ENCODE assay signal across 14 cellular contexts in the genomic region with DNA sequence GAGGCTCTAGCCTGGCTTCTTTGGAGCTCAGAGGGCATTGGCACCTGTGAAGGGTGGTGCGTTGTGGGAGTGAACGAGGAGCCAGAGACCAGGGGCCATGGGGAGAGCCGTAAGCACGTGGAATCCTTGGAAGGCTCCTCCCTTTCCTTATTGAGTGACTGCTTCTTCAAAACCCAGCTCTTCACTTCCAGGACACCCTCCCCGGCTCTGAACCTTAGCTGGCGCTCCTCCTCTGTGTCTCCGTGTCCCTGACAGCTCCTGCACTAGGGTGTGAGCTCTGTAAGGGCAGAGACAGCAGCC. TPM values are rescaled to one million over a fixed set of nuclear protein-coding genes. Genes with fewer than 3 reads are reported as not detected.
DNase-seq lines count a peak whose midpoint lies in the region; ATAC-seq, FAIRE-seq and TF ChIP-seq lines count a peak whose summit lies in the region.
"Had no signal": no experiment of that assay in that cellular context is flagged by ENCODE, and none has a peak within 500 bp of the region (broad histone marks: within the 10 kb centered on the region; RNA-seq: fewer than 3 reads in every experiment).

No MANE protein-coding gene starts in this region.

- no peaks in the 10 kb centered on the region for H3K27me3 Mint-ChIP-seq in CD4-positive, alpha-beta T cell
- H3K27me3 Mint-ChIP-seq in stimulated activated naive B cell treated with anti-CD40 and anti-IgM and Interleukin-4, amounts not matched to agents 10 μg/mL and 1 μg/mL and 100 μg/mL, for 72 hours, result no peaks in the 10 kb centered on the region
- H3K27me3 Mint-ChIP-seq: stimulated activated memory B cell treated with anti-CD40 and anti-IgM and Interleukin-4, amounts not matched to agents 10 μg/mL and 1 μg/mL and 100 μg/mL, for 72 hours had no signal

- H3K4me2 ChIP-seq in OCI-LY7 (ENCODE audit: low read length), result no peak overlapping the region
- H3K4me2 ChIP-seq: smooth muscle cell had no signal

- H3K4me3 Mint-ChIP-seq in CD4-positive, alpha-beta T cell, result no peak overlapping the region
- no peak overlapping the region for H3K4me3 Mint-ChIP-seq in stimulated activated naive B cell treated with anti-CD40 and anti-IgM and Interleukin-4, amounts not matched to agents 10 μg/mL and 1 μg/mL and 100 μg/mL, for 72 hours
- H3K4me3 Mint-ChIP-seq: activated T-cell treated with anti-CD3 and anti-CD28 coated beads, Interleukin-2, amount 50 U/mL, for 4 hours; stimulated activated memory B cell treated with anti-CD40 and anti-IgM and Interleukin-4, amounts not matched to agents 10 μg/mL and 1 μg/mL and 100 μg/mL, for 72 hours had no signal

- CTCF ChIA-PET in CD4-positive, alpha-beta T cell (lab: Charles Lee), result interaction anchor here (0.8 to 1.8 kb wide), 4 partner anchors 9 to 114 kb away, joined by 3 to 9 read pairs (median 4); no protein-coding TSS in a partner anchor
- CTCF ChIA-PET in OCI-LY7 (lab: Charles Lee; ENCODE audit: unreplicated experiment), result interaction anchor here (0.8 kb wide), 1 partner anchor 114 kb away, joined by 5 read pairs; no protein-coding TSS in a partner anchor

- no peaks in the 10 kb centered on the region for H4K20me1 ChIP-seq in OCI-LY7 (ENCODE audit: insufficient read depth, low read length)

- H3K9me3 Mint-ChIP-seq in CD4-positive, alpha-beta T cell, result no peaks in the 10 kb centered on the region
- no peaks in the 10 kb centered on the region for H3K9me3 Mint-ChIP-seq in stimulated activated naive B cell treated with anti-CD40 and anti-IgM and Interleukin-4, amounts not matched to agents 10 μg/mL and 1 μg/mL and 100 μg/mL, for 72 hours
- H3K9me3 Mint-ChIP-seq: activated T-cell treated with anti-CD3 and anti-CD28 coated beads, Interleukin-2, amount 50 U/mL, for 4 hours; stimulated activated memory B cell treated with anti-CD40 and anti-IgM and Interleukin-4, amounts not matched to agents 10 μg/mL and 1 μg/mL and 100 μg/mL, for 72 hours had no signal

- no peak overlapping the region for H3K27ac ChIP-seq in CD4-positive, alpha-beta T cell (ENCODE audit: low read depth, low read length)
- no peak overlapping the region for H3K27ac ChIP-seq in OCI-LY7 (ENCODE audit: low read depth, low read length, poor library complexity, severe bottlenecking)
- peak overlapping the region; percentile 49 to 87 for H3K27ac ChIP-seq in esophagus (ENCODE audit: low read depth in 2 of 2, low read length in 1 of 2)
- H3K27ac ChIP-seq: ovary had no signal

- H3K9me2 ChIP-seq in OCI-LY7 (ENCODE audit: insufficient read depth, low read length), result no peaks in the 10 kb centered on the region

- ATAC-seq in CD4-positive, alpha-beta T cell (ENCODE audit: poor library complexity), result no peak
- ATAC-seq in stimulated activated naive B cell treated with anti-CD40 and anti-IgM and Interleukin-4, amounts not matched to agents 10 μg/mL and 1 μg/mL and 100 μg/mL, for 72 hours (replicated peaks), result no peak
- ATAC-seq in HG03025 (IDR thresholded peaks at IDR 0.05; ENCODE audit: low FRiP score, unreplicated experiment), result no peak
- ATAC-seq: stimulated activated memory B cell treated with anti-CD40 and anti-IgM and Interleukin-4, amounts not matched to agents 10 μg/mL and 1 μg/mL and 100 μg/mL, for 72 hours had no signal

- H3K36me3 ChIP-seq in OCI-LY7 (ENCODE audit: insufficient read depth, low read length) (peaks cover 88% of the 10 kb centered on the region), esophagus (ENCODE audit: control insufficient read depth in 2 of 2, insufficient read depth in 2 of 2, low read length in 1 of 2) (peaks cover 9 to 44% of the 10 kb centered on the region in 2 donors)
- H3K36me3 ChIP-seq: ovary had no signal

- H3K9me3 ChIP-seq in CD4-positive, alpha-beta T cell (ENCODE audit: control insufficient read depth, low read length), result no peaks in the 10 kb centered on the region
- H3K9me3 ChIP-seq in OCI-LY7 (ENCODE audit: low read length) (no peaks in the 10 kb centered on the region), esophagus (ENCODE audit: control insufficient read depth in 2 of 2, insufficient read depth in 1 of 2, low read depth in 1 of 2, low read length in 1 of 2) (no peaks in the 10 kb centered on the region)
- H3K9me3 ChIP-seq: ovary had no signal

- H2AFZ ChIP-seq in OCI-LY7 (ENCODE audit: low read length), result no peak overlapping the region

- no peaks in the 10 kb centered on the region for H3K27me3 ChIP-seq in CD4-positive, alpha-beta T cell (ENCODE audit: control insufficient read depth, insufficient read depth, low read length)
- H3K27me3 ChIP-seq in esophagus (ENCODE audit: control insufficient read depth in 1 of 2, insufficient read depth in 2 of 2, low read length in 2 of 2), result no peaks in the 10 kb centered on the region
- H3K27me3 ChIP-seq: ovary had no signal

- H3K79me2 ChIP-seq in OCI-LY7 (ENCODE audit: insufficient read depth, low read depth, low read length), result no peaks in the 10 kb centered on the region

- no peak overlapping the region for H3K4me3 ChIP-seq in OCI-LY7 (ENCODE audit: low read depth, low read length, poor library complexity, severe bottlenecking)
- no peak overlapping the region for H3K4me3 ChIP-seq in esophagus (ENCODE audit: low read depth in 1 of 2, low read length in 2 of 2)
- H3K4me3 ChIP-seq: ovary, smooth muscle cell had no signal

- no peaks in the 10 kb centered on the region for H3K4me1 ChIP-seq in OCI-LY7 (ENCODE audit: insufficient read depth, low read length, poor library complexity, severe bottlenecking)
- H3K4me1 ChIP-seq in esophagus (ENCODE audit: control insufficient read depth in 2 of 2, insufficient read depth in 2 of 2, low read length in 1 of 2), result peaks cover 2 to 6% of the 10 kb centered on the region in 2 donors

- peaks cover 5% of the 10 kb centered on the region for H3K4me1 Mint-ChIP-seq in CD4-positive, alpha-beta T cell (ENCODE audit: low read depth)
- peaks cover 8 to 18% of the 10 kb centered on the region in 2 donors for H3K4me1 Mint-ChIP-seq in stimulated activated naive B cell treated with anti-CD40 and anti-IgM and Interleukin-4, amounts not matched to agents 10 μg/mL and 1 μg/mL and 100 μg/mL, for 72 hours
- H3K4me1 Mint-ChIP-seq: stimulated activated memory B cell treated with anti-CD40 and anti-IgM and Interleukin-4, amounts not matched to agents 10 μg/mL and 1 μg/mL and 100 μg/mL, for 72 hours had no signal

- POLR2A ChIA-PET in CD4-positive, alpha-beta T cell (lab: Charles Lee), result interaction anchor here (0.6 to 1.6 kb wide), 4 partner anchors 48 to 111 kb away, joined by 3 to 5 read pairs (median 4); partner anchors contain the start of gene TOB2
- POLR2A ChIA-PET in OCI-LY7 (lab: Charles Lee), result no interaction called here

- BruUV-seq in OCI-LY7 (replicated peaks; lab: Mats Ljungman, UMichigan), result no TSS peak

- peak; percentile 48 for TF ChIP-seq CTCF in CD4-positive, alpha-beta T cell (IDR thresholded peaks at IDR 0.05)
- TF ChIP-seq CTCF in OCI-LY7 (conservative IDR thresholded peaks at IDR 0.05; ENCODE audit: low read length), result peak; percentile 47; the same call in 1 of the 2 replicates

- intact Hi-C loops in CD4-positive, alpha-beta T cell (cut with DNase I, micrococcal nuclease), result no loop called here
- intact Hi-C loops in OCI-LY7 (cut with micrococcal nuclease; ENCODE audit: unreplicated experiment) (no loop called here), posterior vena cava (cut with DNase I) (loop anchor here in 1 of 2 donors (5.0 kb wide), 1 partner anchor 116 kb away; no protein-coding TSS in a partner anchor)

- peaks cover 33% of the 10 kb centered on the region for H3K36me3 Mint-ChIP-seq in CD4-positive, alpha-beta T cell (ENCODE audit: low read depth)
- H3K36me3 Mint-ChIP-seq in stimulated activated naive B cell treated with anti-CD40 and anti-IgM and Interleukin-4, amounts not matched to agents 10 μg/mL and 1 μg/mL and 100 μg/mL, for 72 hours, result peaks cover 42 to 48% of the 10 kb centered on the region in 2 donors

- DNase-seq in CD4-positive, alpha-beta T cell, result no peak
- no peak for DNase-seq in OCI-LY7 (ENCODE audit: low spot score)
- no peak for DNase-seq in stimulated activated naive B cell treated with anti-CD40 and anti-IgM and Interleukin-4, amounts not matched to agents 10 μg/mL and 1 μg/mL and 100 μg/mL, for 72 hours
- no peak for DNase-seq in urothelium cell line (ENCODE audit: low spot score)
- no peak for DNase-seq in NCI-H446 (lab: John Stamatoyannopoulos, UW)
- no peak for DNase-seq in posterior vena cava (ENCODE audit: low spot score)

- 57% methylated on average over 7 of the region's 7 CpGs for WGBS in esophagus, 2 donors

- no peak overlapping the region for H3K27ac Mint-ChIP-seq in CD4-positive, alpha-beta T cell
- H3K27ac Mint-ChIP-seq in stimulated activated naive B cell treated with anti-CD40 and anti-IgM and Interleukin-4, amounts not matched to agents 10 μg/mL and 1 μg/mL and 100 μg/mL, for 72 hours, result peak overlapping the region; percentile 69

- no peak for FAIRE-seq in urothelium cell line (lab: Jason Lieb, UNC)
- FAIRE-seq: kidney had no signal

RNA-seq across cellular contexts. Expression of gene POLR3H, which starts 26.3 kb away (rescaled TPM):
- 10 to 100 TPM; 13.4 to 17.3 TPM for total RNA-seq in CD4-positive, alpha-beta T cell
- 26.6 and 28.5 TPM in 2 replicates for total RNA-seq in OCI-LY7 (2014; rRNA removed; shearing (Covaris generic))
- total RNA-seq in OCI-LY7 (2022) (41.0 and 48.3 TPM in 2 replicates), posterior vena cava (10 to 100 TPM; 29.9 to 35.4 TPM)
- 10 to 100 TPM; 24.3 to 25.9 TPM for polyA plus RNA-seq in esophagus

RNA-seq across cellular contexts. Expression of gene CSDC2, which starts 42.8 kb away (rescaled TPM):
- total RNA-seq in CD4-positive, alpha-beta T cell, result not detected
- not detected in 2 replicates for total RNA-seq in OCI-LY7 (2014; rRNA removed; shearing (Covaris generic))
- total RNA-seq in OCI-LY7 (2022) (not detected in 2 replicates), posterior vena cava (10 to 100 TPM; 11.5 to 27.0 TPM)
- polyA plus RNA-seq in esophagus, result 1 to 10 TPM; 1.1 to 1.2 TPM
- total RNA-seq: mononuclear cell had no signal

RNA-seq across cellular contexts. Expression of gene ACO2, which starts 49.1 kb away (rescaled TPM):
- 10 to 100 TPM; 69.5 to 71.9 TPM for total RNA-seq in CD4-positive, alpha-beta T cell
- 61.5 and 69.0 TPM in 2 replicates for total RNA-seq in OCI-LY7 (2014; rRNA removed; shearing (Covaris generic))
- total RNA-seq in OCI-LY7 (2022) (102 and 107 TPM in 2 replicates), posterior vena cava (10 to 100 TPM; 61.4 to 63.8 TPM)
- 10 to 100 TPM; 22.6 to 59.7 TPM for polyA plus RNA-seq in esophagus

RNA-seq across cellular contexts. Expression of gene PHF5A, which starts 49.5 kb away (rescaled TPM):
- 10 to 100 TPM; 41.3 to 44.2 TPM for total RNA-seq in CD4-positive, alpha-beta T cell
- 87.9 and 98.8 TPM in 2 replicates for total RNA-seq in OCI-LY7 (2014; rRNA removed; shearing (Covaris generic))
- 60.9 and 62.1 TPM in 2 replicates for total RNA-seq in OCI-LY7 (2022)
- 10 to 100 TPM; 41.4 to 61.8 TPM for polyA plus RNA-seq in esophagus
- 10 to 100 TPM; 27.5 to 33.5 TPM for total RNA-seq in posterior vena cava

Comparison
In these comparisons a context has a peak if more than half of its experiments do, and no peak if none do; other contexts are left out.
1. H3K27ac ChIP-seq: peak in esophagus (2 of 2); none in CD4-positive, alpha-beta T cell (single experiment) and OCI-LY7 (single experiment).
2. RNA of gene CSDC2, which starts 42.8 kb away (total RNA-seq): 11.5 to 27.0 TPM in posterior vena cava; not detected in CD4-positive, alpha-beta T cell and not detected in OCI-LY7; every median in the first group is over 10 times any median in the second.